Comparison of ENCODE assay signal across 1 cellular context in genomic region chr19:47284324-47284899, GRCh38.
TF ChIP-seq lines count a peak whose summit lies in the region.

No MANE protein-coding gene starts in this region.

TF ChIP-seq in IMR-90, 13 proteins besides CTCF, POLR2A, EP300 and RAD21 (continued from another document):
- TF ChIP-seq CEBPB (IDR thresholded peaks at IDR 0.05; ENCODE audit: low read depth, low read length) (no peak), MAZ (IDR thresholded peaks at IDR 0.05; ENCODE audit: borderline replicate concordance, low read depth, low read length) (no peak), MXI1 (IDR thresholded peaks at IDR 0.05; ENCODE audit: borderline replicate concordance, low read depth, low read length) (no peak), ELK1 (IDR thresholded peaks at IDR 0.05; ENCODE audit: borderline replicate concordance, low read depth, low read length) (no peak), NFE2L2 (IDR thresholded peaks at IDR 0.05; ENCODE audit: low read depth, low read length) (no peak)
TF ChIP-seq in IMR-90: peak in this region for 1.
